22 cellular contexts compared by ENCODE assay signal in genomic region chr19:13109361-13110098, GRCh38. TPM values are rescaled to one million over a fixed set of nuclear protein-coding genes. Genes with fewer than 3 reads are reported as not detected.
"Had no signal": no experiment of that assay in that cellular context is flagged by ENCODE, and none has a peak within 500 bp of the region (broad histone marks: within the 10 kb centered on the region; RNA-seq: fewer than 3 reads in every experiment).

No MANE protein-coding gene starts in this region.

- H3K27ac ChIP-seq: cardiac muscle cell, esophagus squamous epithelium, left ventricle myocardium inferior, prostate gland, right atrium auricular region, tibial nerve had no signal

- H3K9me3 Mint-ChIP-seq: activated naive CD8-positive, alpha-beta T cell treated with anti-CD3 and anti-CD28 coated beads for 36 hours; effector memory CD8-positive, alpha-beta T cell; immature natural killer cell; nephron progenitor cell; stimulated activated naive CD8-positive, alpha-beta T cell treated with anti-CD3 and anti-CD28 coated beads, Interleukin-15, Interleukin-2, amounts not matched to agents 100 ng/mL and 50 ng/mL, for 24 hours; T-helper 2 cell treated with Interferon-gamma antibody and Interleukin-4, amounts not matched to agents 5 μg/mL and 100 μg/mL, for 36 hours had no signal

- H3K27me3 Mint-ChIP-seq: activated naive CD8-positive, alpha-beta T cell treated with anti-CD3 and anti-CD28 coated beads for 36 hours; effector memory CD8-positive, alpha-beta T cell; stimulated activated naive CD8-positive, alpha-beta T cell treated with anti-CD3 and anti-CD28 coated beads, Interleukin-15, Interleukin-2, amounts not matched to agents 100 ng/mL and 50 ng/mL, for 24 hours had no signal

- ATAC-seq: effector memory CD8-positive, alpha-beta T cell had no signal

- H3K27ac Mint-ChIP-seq: activated naive CD8-positive, alpha-beta T cell treated with anti-CD3 and anti-CD28 coated beads for 36 hours; effector memory CD8-positive, alpha-beta T cell; immature natural killer cell; nephron progenitor cell; stimulated activated naive CD8-positive, alpha-beta T cell treated with anti-CD3 and anti-CD28 coated beads, Interleukin-15, Interleukin-2, amounts not matched to agents 100 ng/mL and 50 ng/mL, for 24 hours; T-helper 2 cell treated with Interferon-gamma antibody and Interleukin-4, amounts not matched to agents 5 μg/mL and 100 μg/mL, for 36 hours had no signal

- H3K4me1 Mint-ChIP-seq: nephron progenitor cell had no signal

- H3K4me3 Mint-ChIP-seq: activated naive CD8-positive, alpha-beta T cell treated with anti-CD3 and anti-CD28 coated beads for 36 hours; effector memory CD8-positive, alpha-beta T cell; immature natural killer cell; nephron progenitor cell; stimulated activated naive CD8-positive, alpha-beta T cell treated with anti-CD3 and anti-CD28 coated beads, Interleukin-15, Interleukin-2, amounts not matched to agents 100 ng/mL and 50 ng/mL, for 24 hours; T-helper 2 cell treated with Interferon-gamma antibody and Interleukin-4, amounts not matched to agents 5 μg/mL and 100 μg/mL, for 36 hours had no signal

- H3K27me3 ChIP-seq: cardiac muscle cell, esophagus squamous epithelium, right atrium auricular region, tibial nerve had no signal

- H3K4me1 ChIP-seq: prostate gland had no signal

- FAIRE-seq: TTC549, urothelium cell line had no signal

- H3K4me3 ChIP-seq: cardiac muscle cell, esophagus squamous epithelium, left ventricle myocardium inferior, prostate gland, right atrium auricular region, tibial nerve had no signal

- DNase-seq: activated CD4-positive, alpha-beta T cell treated with anti-CD3 and anti-CD28 coated beads, Interleukin-2, amount 50 U/mL, for 4 hours; activated gamma-delta T cell treated with Interleukin-2 at 50 U/mL for 16 hours; activated naive CD8-positive, alpha-beta T cell treated with anti-CD3 and anti-CD28 coated beads for 36 hours; amniotic stem cell; effector memory CD8-positive, alpha-beta T cell; esophagus squamous epithelium; immature natural killer cell; kidney glomerular epithelial cell; left ventricle myocardium inferior; mammary epithelial cell; nephron progenitor cell; occipital lobe; stimulated activated CD4-positive, alpha-beta T cell treated with anti-CD3 and anti-CD28 coated beads, Interleukin-2, amount 100 ng/mL, for 24 hours had no signal

- H3K9me3 ChIP-seq: esophagus squamous epithelium, left ventricle myocardium inferior, prostate gland, right atrium auricular region, tibial nerve had no signal

RNA-seq across cellular contexts. Expression of gene LYL1, which starts 6.9 kb away (rescaled TPM):
- total RNA-seq: mammary epithelial cell, myocyte had no signal
- polyA plus RNA-seq: mammary epithelial cell had no signal
